Comparison of ENCODE assay signal across 11 cellular contexts in the genomic region with DNA sequence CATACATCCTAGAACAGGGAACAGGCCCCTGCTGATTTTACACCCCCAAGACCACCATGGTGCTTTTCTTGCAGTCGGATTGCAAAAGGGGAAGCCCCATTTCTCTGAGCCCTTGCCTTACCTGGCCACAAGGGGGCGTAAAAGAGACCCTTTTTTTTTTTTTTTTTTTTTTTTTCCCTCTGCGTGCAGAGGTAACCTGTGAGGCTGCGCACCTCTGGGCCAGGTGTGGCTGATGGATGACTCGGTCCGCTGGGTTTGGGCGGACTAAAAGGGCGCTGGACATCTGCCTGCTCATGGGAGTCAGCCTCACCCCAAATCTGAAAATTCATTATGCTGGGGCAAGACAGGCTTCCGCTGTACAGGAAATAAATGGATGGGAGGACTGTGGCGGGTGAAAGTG.
DNase-seq lines count a peak whose midpoint lies in the region; ATAC-seq, FAIRE-seq and TF ChIP-seq lines count a peak whose summit lies in the region.
"Had no signal": no experiment of that assay in that cellular context is flagged by ENCODE, and none has a peak within 500 bp of the region (broad histone marks: within the 10 kb centered on the region; RNA-seq: fewer than 3 reads in every experiment).

No MANE protein-coding gene starts in this region.

- intact Hi-C loops in HepG2 (cut with micrococcal nuclease; ENCODE audit: unreplicated experiment) (loop anchor here (1.0 kb wide), 2 partner anchors 184 to 313 kb away; no protein-coding TSS in a partner anchor), esophagus squamous epithelium (cut with DNase I) (no loop called here)

- TF ChIP-seq RAD21 in HepG2 (CRISPR knock-in tag; IDR thresholded peaks at IDR 0.05): no peak

- no peaks in the 10 kb centered on the region for H3K36me3 Mint-ChIP-seq in H9 (ENCODE audit: insufficient read depth in 1 of 3, low read depth in 3 of 3)
- H3K36me3 Mint-ChIP-seq: immature natural killer cell had no signal

- no peak overlapping the region for H3T11ph ChIP-seq in H9 (ENCODE audit: low read length)

- no peak overlapping the region for H3K4me3 ChIP-seq in AG10803 (ENCODE audit: low read length)
- no peak overlapping the region for H3K4me3 ChIP-seq in WI38 (ENCODE audit: low read depth, low read length)
- no peak overlapping the region for H3K4me3 ChIP-seq in HepG2 (replicated peaks in 1 of 3; ENCODE audit: insufficient read depth in 1 of 3, low read depth in 2 of 3, low read length in 3 of 3)
- H3K4me3 ChIP-seq in esophagus squamous epithelium: no peak overlapping the region

- H3K27me3 Mint-ChIP-seq in H9 (ENCODE audit: low read depth): peaks cover 2% of the 10 kb centered on the region

- H3K9ac ChIP-seq in H9 (ENCODE audit: extremely low read depth, insufficient read length, low read length) (no peak overlapping the region), HepG2 (ENCODE audit: insufficient read depth, low read depth, low read length) (no peak overlapping the region)

- CTCF ChIA-PET in HepG2 (lab: Yijun Ruan, JAX; ENCODE audit: low intra/inter-chr PET ratio, low total read pairs): interaction anchor here (1.3 kb wide), 1 partner anchor 350 kb away, joined by 4 read pairs; no protein-coding TSS in a partner anchor

- POLR2A ChIA-PET in HepG2 (lab: Yijun Ruan, JAX): no interaction called here

- H2AK5ac ChIP-seq in H9 (ENCODE audit: insufficient read length, low read length): no peak overlapping the region

- H3K4me1 Mint-ChIP-seq in H9: peaks cover 16 to 27% of the 10 kb centered on the region in 2 experiments
- H3K4me1 Mint-ChIP-seq: immature natural killer cell had no signal

- H3K9me3 ChIP-seq in H9 (ENCODE audit: control insufficient read depth, low read depth, low read length): no peaks in the 10 kb centered on the region
- H3K9me3 ChIP-seq in HepG2 (ENCODE audit: low read length): no peaks in the 10 kb centered on the region
- H3K9me3 ChIP-seq in esophagus squamous epithelium: no peaks in the 10 kb centered on the region

- no TSS peak for BruUV-seq in HepG2 (replicated peaks; lab: Mats Ljungman, UMichigan)

- in situ Hi-C loops in HepG2 (cut with HindIII; ENCODE audit: extremely low pct_ligation_motif_present, low pct_unique_long_range_greater_than_20kb): no loop called here

- no peak overlapping the region for H3K23ac ChIP-seq in H9 (ENCODE audit: insufficient read length, low read depth, low read length)

- H3K14ac ChIP-seq in H9 (ENCODE audit: insufficient read depth, low read length): no peak overlapping the region

- peak; percentile 45; the same call in 1 of the 3 replicates for ATAC-seq in HepG2
- no peak for ATAC-seq in HG02759 (IDR thresholded peaks at IDR 0.05; ENCODE audit: unreplicated experiment)

- TF ChIP-seq CTCF in AG10803 (conservative IDR thresholded peaks at IDR 0.05; ENCODE audit: low read length) (peak; percentile 31), H9 (conservative IDR thresholded peaks at IDR 0.05) (peak; percentile 79), WI38 (IDR thresholded peaks at IDR 0.05; ENCODE audit: low read depth, low read length) (peak; percentile 64), HepG2 (CRISPR knock-in tag; IDR thresholded peaks at IDR 0.05) (peak; percentile 45), esophagus squamous epithelium (IDR thresholded peaks at IDR 0.05) (peak in 3 of 6 experiments; percentile 14 to 40 (median 19))

- H2BK15ac ChIP-seq in H9 (ENCODE audit: low read depth, low read length): no peak overlapping the region

- H3K4me3 Mint-ChIP-seq in H9: no peak overlapping the region
- H3K4me3 Mint-ChIP-seq: immature natural killer cell had no signal

- H3K27ac ChIP-seq in H9 (ENCODE audit: insufficient read length, low read depth, low read length) (no peak overlapping the region), HepG2 (ENCODE audit: extremely low read length, insufficient read depth, low read length) (no peak overlapping the region), esophagus squamous epithelium (no peak overlapping the region)

- TF ChIP-seq EP300 in HepG2 (IDR thresholded peaks at IDR 0.05; ENCODE audit: low read depth in 2 of 2, low read length in 2 of 2) (no peak), HepG2 (CRISPR knock-in tag; IDR thresholded peaks at IDR 0.05; ENCODE audit: borderline replicate concordance) (no peak)

- no peak overlapping the region for H2BK5ac ChIP-seq in H9 (ENCODE audit: insufficient read length, low read length)

- H3K79me2 ChIP-seq in H9 (ENCODE audit: insufficient read depth, low read length) (no peaks in the 10 kb centered on the region), HepG2 (ENCODE audit: insufficient read depth, low read length) (no peaks in the 10 kb centered on the region)

- H3K4me2 ChIP-seq in H9 (ENCODE audit: insufficient read depth, insufficient read length, low read length) (no peak overlapping the region), HepG2 (ENCODE audit: low read depth, low read length) (no peak overlapping the region)

- no peak overlapping the region for H3K18ac ChIP-seq in H9 (ENCODE audit: insufficient read length, low read depth, low read length)

- TF ChIP-seq POLR2A in HepG2 (IDR thresholded peaks at IDR 0.05; ENCODE audit: insufficient read depth in 1 of 2, low read depth in 2 of 2, low read length in 2 of 2): no peak
- TF ChIP-seq POLR2A in GM12891 (IDR thresholded peaks at IDR 0.05; ENCODE audit: low read depth, low read length): no peak
- no peak for TF ChIP-seq POLR2A in esophagus squamous epithelium (IDR thresholded peaks at IDR 0.05)

- no peak overlapping the region for H4K8ac ChIP-seq in H9 (replicated peaks; ENCODE audit: insufficient read length, low read depth, low read length)

- FAIRE-seq in HepG2 (lab: Jason Lieb, UNC) (no peak), GM12891 (lab: Jason Lieb, UNC) (no peak)

- no peaks in the 10 kb centered on the region for H3K23me2 ChIP-seq in H9 (ENCODE audit: insufficient read length, low read depth, low read length, poor library complexity, severe bottlenecking)

- H3K27me3 ChIP-seq in H9 (ENCODE audit: insufficient read depth, low read length) (no peaks in the 10 kb centered on the region), HepG2 (ENCODE audit: control insufficient read depth in 1 of 2, insufficient read depth in 2 of 2, low read length in 2 of 2) (no peaks in the 10 kb centered on the region), esophagus squamous epithelium (no peaks in the 10 kb centered on the region)

- no peak overlapping the region for H4K5ac ChIP-seq in H9 (ENCODE audit: insufficient read length, low read depth, low read length)

- H4K91ac ChIP-seq in H9 (ENCODE audit: insufficient read length, low read depth, low read length): no peak overlapping the region

- no peak overlapping the region for H2BK12ac ChIP-seq in H9 (ENCODE audit: insufficient read length, low read depth, low read length)

- H3K4me1 ChIP-seq in H9 (ENCODE audit: insufficient read depth, low read length) (peaks cover 6% of the 10 kb centered on the region; the same call in 1 of the 2 replicates), HepG2 (ENCODE audit: insufficient read depth, low read length) (peaks cover 7% of the 10 kb centered on the region; the same call in 1 of the 2 replicates), esophagus squamous epithelium (no peaks in the 10 kb centered on the region)

- H2AFZ ChIP-seq in H9 (ENCODE audit: low read length): no peak overlapping the region
- no peak overlapping the region for H2AFZ ChIP-seq in HepG2 (ENCODE audit: low read length)

- H4K20me1 ChIP-seq in H9 (ENCODE audit: control insufficient read depth, insufficient read depth, insufficient read length) (no peaks in the 10 kb centered on the region), HepG2 (ENCODE audit: insufficient read depth, low read length) (peaks cover 3% of the 10 kb centered on the region; the same call in 1 of the 2 replicates)

- H2BK20ac ChIP-seq in H9 (ENCODE audit: low read depth, low read length, poor library complexity, severe bottlenecking): no peak overlapping the region

- DNase-seq in AG10803 (ENCODE audit: low read depth) (no peak), H9 (peak; percentile 55), HepG2 (ENCODE audit: low spot score) (no peak), GM12891 (ENCODE audit: insufficient read length, low spot score) (no peak), globus pallidus (ENCODE audit: low spot score) (no peak), esophagus squamous epithelium (lab: John Stamatoyannopoulos, UW) (no peak)
- DNase-seq: activated CD4-positive, alpha-beta T cell treated with anti-CD3 and anti-CD28 coated beads for 4 hours; immature natural killer cell; stimulated activated naive CD4-positive, alpha-beta T cell treated with Interleukin-2 at 50 U/mL for 16 hours had no signal

- no peak overlapping the region for H2BK120ac ChIP-seq in H9 (ENCODE audit: low read depth, low read length, poor library complexity, severe bottlenecking)

- no peaks in the 10 kb centered on the region for H3K79me1 ChIP-seq in H9 (ENCODE audit: insufficient read depth, low read depth, low read length, poor library complexity, severe bottlenecking)

- H3K4ac ChIP-seq in H9 (ENCODE audit: low read depth, low read length): no peak overlapping the region

- H3K36me3 ChIP-seq in HepG2 (replicated peaks in 1 of 2; ENCODE audit: control insufficient read depth in 1 of 2, insufficient read depth in 2 of 2, low read length in 2 of 2) (no peaks in the 10 kb centered on the region), esophagus squamous epithelium (no peaks in the 10 kb centered on the region)

- WGBS in H9 (ENCODE audit: extremely low coverage, insufficient read length, low lambda C conversion rate): no CpG with 5 or more reads among the region's 10 CpGs
- WGBS in HepG2 (ENCODE audit: low lambda C conversion rate): 24% methylated on average over 10 of the region's 10 CpGs
- WGBS in esophagus squamous epithelium, 2 donors: 29 to 34% methylated on average over 6 to 8 of the region's 10 CpGs

- H3K27ac Mint-ChIP-seq in H9: no peak overlapping the region; a peak in 1 of 7 replicates
- H3K27ac Mint-ChIP-seq: immature natural killer cell had no signal

- H3K9me3 Mint-ChIP-seq in H9: no peaks in the 10 kb centered on the region

- H3K56ac ChIP-seq in H9 (ENCODE audit: insufficient read length, low read depth, low read length): no peak overlapping the region

TF ChIP-seq in GM12891, 5 proteins besides CTCF, POLR2A, EP300 and RAD21:
- TF ChIP-seq PAX5 (IDR thresholded peaks at IDR 0.05; ENCODE audit: insufficient read depth, low read length, severe bottlenecking) (no peak), POLR2AphosphoS5 (IDR thresholded peaks at IDR 0.05; ENCODE audit: low read depth, low read length) (no peak), TAF1 (IDR thresholded peaks at IDR 0.05; ENCODE audit: low read depth, low read length) (no peak), POU2F2 (IDR thresholded peaks at IDR 0.05; ENCODE audit: low read depth, low read length) (no peak), SPI1 (IDR thresholded peaks at IDR 0.05; ENCODE audit: low read depth, low read length) (no peak)
